ENCODE assay signal across 1 cellular context in genomic region chr3:183697610-183698317, GRCh38.
A peak's percentile ranks its signal among the peaks of the same experiment; 100 is the strongest.
TF ChIP-seq lines count a peak whose summit lies in the region.

Gene YEATS2 (plus strand): TSS chr3:183697797. CDS start chr3:183715163, 17,366 bp downstream.

TF ChIP-seq in WTC11, 78 proteins besides CTCF, POLR2A, EP300 and RAD21 (continued from another document):
- TF ChIP-seq MAX (CRISPR knock-in tag; IDR thresholded peaks at IDR 0.05) (peak; percentile 79; the same call in 1 of the 2 replicates), ZMAT4 (CRISPR knock-in tag; IDR thresholded peaks at IDR 0.05) (no peak), MXD4 (CRISPR knock-in tag; IDR thresholded peaks at IDR 0.05; ENCODE audit: borderline replicate concordance) (no peak), AR (CRISPR knock-in tag; IDR thresholded peaks at IDR 0.05) (no peak), ETV6 (CRISPR knock-in tag; IDR thresholded peaks at IDR 0.05) (peak; percentile 93), TEAD4 (CRISPR knock-in tag; IDR thresholded peaks at IDR 0.05) (peak; percentile 22; the same call in 1 of the 2 replicates), ZNF423 (CRISPR knock-in tag; IDR thresholded peaks at IDR 0.05) (0 out of 2 replicates have a peak, but pooled peaks have one; percentile 24), ELF4 (CRISPR knock-in tag; IDR thresholded peaks at IDR 0.05; ENCODE audit: low read depth) (no peak), ZNF671 (CRISPR knock-in tag; IDR thresholded peaks at IDR 0.05) (0 out of 2 replicates have a peak, but pooled peaks have one; percentile 8), MYBL2 (CRISPR knock-in tag; IDR thresholded peaks at IDR 0.05) (peak; percentile 86; the same call in 1 of the 2 replicates), ESRRA (CRISPR knock-in tag; IDR thresholded peaks at IDR 0.05; ENCODE audit: borderline replicate concordance) (peak; percentile 31; the same call in 1 of the 2 replicates), JAZF1 (CRISPR knock-in tag; IDR thresholded peaks at IDR 0.05) (no peak), E2F5 (CRISPR knock-in tag; IDR thresholded peaks at IDR 0.05) (peak; percentile 93), RORB (CRISPR knock-in tag; IDR thresholded peaks at IDR 0.05) (no peak), USF1 (CRISPR knock-in tag; IDR thresholded peaks at IDR 0.05) (peak; percentile 68), ZNF232 (CRISPR knock-in tag; IDR thresholded peaks at IDR 0.05) (peak; percentile 77; the same call in 1 of the 2 replicates), GTF2I (CRISPR knock-in tag; conservative IDR thresholded peaks at IDR 0.05) (no peak), HMGA2 (CRISPR knock-in tag; IDR thresholded peaks at IDR 0.05) (no peak), FOXP1 (CRISPR knock-in tag; IDR thresholded peaks at IDR 0.05; ENCODE audit: borderline replicate concordance) (peak; percentile 86), IRF1 (CRISPR knock-in tag; IDR thresholded peaks at IDR 0.05) (peak; percentile 86), ZNF532 (CRISPR knock-in tag; IDR thresholded peaks at IDR 0.05; ENCODE audit: borderline replicate concordance) (0 out of 2 replicates have a peak, but pooled peaks have one; percentile 48), NFE2L1 (CRISPR knock-in tag; IDR thresholded peaks at IDR 0.05) (no peak), ZNF281 (CRISPR knock-in tag; IDR thresholded peaks at IDR 0.05) (peak; percentile 43; the same call in 1 of the 2 replicates), RELA (CRISPR knock-in tag; IDR thresholded peaks at IDR 0.05; ENCODE audit: borderline replicate concordance) (peak; percentile 92; the same call in 1 of the 2 replicates), ATF6 (CRISPR knock-in tag; IDR thresholded peaks at IDR 0.05) (no peak)
